In genomic region chr3:10534066-10534465, GRCh38 we compare ENCODE assay signal across 21 cellular contexts. TPM values are rescaled to one million over a fixed set of nuclear protein-coding genes. Genes with fewer than 3 reads are reported as not detected.
DNase-seq lines count a peak whose midpoint lies in the region; ATAC-seq and TF ChIP-seq lines count a peak whose summit lies in the region.
"Had no signal": no experiment of that assay in that cellular context is flagged by ENCODE, and none has a peak within 500 bp of the region (broad histone marks: within the 10 kb centered on the region; RNA-seq: fewer than 3 reads in every experiment).

No MANE protein-coding gene starts in this region.

- intact Hi-C loops in left ventricle myocardium superior (cut with micrococcal nuclease) = no loop called here
- intact Hi-C loops in sciatic nerve (cut with DNase I) = no loop called here
- intact Hi-C loops in body of pancreas (cut with DNase I) = no loop called here

- no peak for TF ChIP-seq POLR2A in body of pancreas (IDR thresholded peaks at IDR 0.05)

- H3K4me3 ChIP-seq in right atrium auricular region (no peak overlapping the region), body of pancreas (no peak overlapping the region)
- H3K4me3 ChIP-seq: BLaER1 treated with 17β-estradiol and CSF1 and Interleukin-3, amounts not matched to agents 10 nM and 100 nM; GM23248; HAP-1 had no signal

- WGBS in body of pancreas, 2 donors = 77 to 79% methylated on average over 4 of the region's 4 CpGs

- ATAC-seq in left ventricle myocardium superior = no peak
- ATAC-seq in sciatic nerve = no peak
- ATAC-seq in HG03159 (IDR thresholded peaks at IDR 0.05; ENCODE audit: unreplicated experiment) = no peak
- ATAC-seq in HG02885 (IDR thresholded peaks at IDR 0.05; ENCODE audit: poor library complexity, unreplicated experiment) = no peak
- ATAC-seq in body of pancreas = no peak
- ATAC-seq: CD8-positive, alpha-beta T cell; Panc1 had no signal

- H3K27ac ChIP-seq in right atrium auricular region = no peak overlapping the region
- H3K27ac ChIP-seq in body of pancreas = no peak overlapping the region
- H3K27ac ChIP-seq: BLaER1 treated with 17β-estradiol and CSF1 and Interleukin-3, amounts not matched to agents 10 nM and 100 nM; GM23248 had no signal

- H3K4me1 ChIP-seq in right atrium auricular region (no peaks in the 10 kb centered on the region), body of pancreas (no peaks in the 10 kb centered on the region)
- H3K4me1 ChIP-seq: HAP-1 had no signal

- peak; percentile 51 for DNase-seq in right atrium auricular region (ENCODE audit: low spot score)
- DNase-seq in left ventricle myocardium superior = no peak
- DNase-seq in islet precursor cell = peak; percentile 29
- DNase-seq in sciatic nerve (ENCODE audit: low spot score) = peak; percentile 15
- DNase-seq in ureter (ENCODE audit: low spot score) = peak; percentile 24
- no peak for DNase-seq in body of pancreas
- DNase-seq: GM23248, MM.1S, NCI-H1092, NCI-H1436 treated with DMSO at 0.1 percent for 48 hours, NCI-H2029 treated with DMSO at 0.1 percent for 48 hours, NCI-H2171, NCI-H446, NCI-H526 treated with DMSO at 0.1 percent for 48 hours had no signal

- no peak for TF ChIP-seq CTCF in right atrium auricular region (IDR thresholded peaks at IDR 0.05)
- TF ChIP-seq CTCF in body of pancreas (IDR thresholded peaks at IDR 0.05) = no peak

- H3K36me3 ChIP-seq in right atrium auricular region (no peaks in the 10 kb centered on the region), body of pancreas (replicated peaks in 1 of 2; ENCODE audit: insufficient read depth in 1 of 2, low read depth in 2 of 2) (no peaks in the 10 kb centered on the region)
- H3K36me3 ChIP-seq: BLaER1 treated with 17β-estradiol and CSF1 and Interleukin-3, amounts not matched to agents 10 nM and 100 nM; HAP-1 had no signal

- no peaks in the 10 kb centered on the region for H3K27me3 ChIP-seq in right atrium auricular region
- H3K27me3 ChIP-seq in body of pancreas = no peaks in the 10 kb centered on the region
- H3K27me3 ChIP-seq: BLaER1 treated with 17β-estradiol and CSF1 and Interleukin-3, amounts not matched to agents 10 nM and 100 nM had no signal

- no peaks in the 10 kb centered on the region for H3K9me3 ChIP-seq in right atrium auricular region
- no peaks in the 10 kb centered on the region for H3K9me3 ChIP-seq in body of pancreas
- H3K9me3 ChIP-seq: BLaER1 treated with 17β-estradiol and CSF1 and Interleukin-3, amounts not matched to agents 10 nM and 100 nM; HAP-1 had no signal

RNA-seq across cellular contexts. Expression of gene ATP2B2, which starts 28.7 kb away (rescaled TPM):
- total RNA-seq in right atrium auricular region = under 1 TPM; 0.12 to 0.15 TPM
- total RNA-seq in left ventricle myocardium superior = not detected
- 1.4 TPM for total RNA-seq in sciatic nerve
- total RNA-seq in ureter = not detected
- total RNA-seq in body of pancreas = under 1 TPM in 1 of 2 donors, not detected in 1; 0.52 TPM
- total RNA-seq: CD8-positive, alpha-beta T cell; GM23248; LHCN-M2 had no signal

Comparison
In these comparisons a context has a peak if more than half of its experiments do, and no peak if none do; other contexts are left out.
1. DNase-seq: peak in right atrium auricular region (single experiment), islet precursor cell (single experiment), sciatic nerve (single experiment) and ureter (single experiment); none in left ventricle myocardium superior (single experiment) and body of pancreas (0 of 4).